23 cellular contexts compared by ENCODE assay signal in genomic region chr1:225917536-225917935, GRCh38. TPM values are rescaled to one million over a fixed set of nuclear protein-coding genes. Genes with fewer than 3 reads are reported as not detected.
DNase-seq lines count a peak whose midpoint lies in the region; ATAC-seq, FAIRE-seq and TF ChIP-seq lines count a peak whose summit lies in the region.
"Had no signal": no experiment of that assay in that cellular context is flagged by ENCODE, and none has a peak within 500 bp of the region (broad histone marks: within the 10 kb centered on the region; RNA-seq: fewer than 3 reads in every experiment).

No MANE protein-coding gene starts in this region.

- DNase-seq in Right ventricle myocardium superior (peak; percentile 2), right atrium auricular region (ENCODE audit: low spot score) (no peak), T-helper 17 cell (no peak), endothelial cell (ENCODE audit: low spot score) (no peak), aorta (peak; percentile 2 to 12), sigmoid colon (no peak), C1 segment of cervical spinal cord (lab: John Stamatoyannopoulos, UW) (no peak), GM12892 (ENCODE audit: insufficient read length) (no peak)
- DNase-seq: activated CD4-positive, alpha-beta T cell treated with anti-CD3 and anti-CD28 coated beads, Interleukin-2, amount 50 U/mL, for 48 hours; activated T-cell treated with anti-CD3 and anti-CD28 coated beads, Interleukin-2, amount 50 U/mL, for 48 hours; CD4-positive, alpha-beta T cell; central memory CD4-positive, alpha-beta T cell; DMS53; effector CD4-positive, alpha-beta T cell; head of caudate nucleus; left ventricle myocardium inferior; NCI-H1105; NCI-H510A; SHP77; stimulated activated CD4-positive, alpha-beta T cell treated with anti-CD3 and anti-CD28 coated beads, Interleukin-12 subunit alpha, Interleukin-12 subunit beta, amount 100 ng/mL, for 4 hours had no signal

- H3K36me3 ChIP-seq in right atrium auricular region (peaks cover 29% of the 10 kb centered on the region), aorta (ENCODE audit: control insufficient read depth in 1 of 2, insufficient read depth in 2 of 2, low read length in 1 of 2) (no peaks in the 10 kb centered on the region), sigmoid colon (peaks cover 0 to 55% (median 12%) of the 10 kb centered on the region in 4 donors)

- H3K36me3 Mint-ChIP-seq in T-helper 17 cell (ENCODE audit: low read depth): peaks cover 3% of the 10 kb centered on the region
- H3K36me3 Mint-ChIP-seq in endothelial cell (ENCODE audit: low read depth, unreplicated experiment): peaks cover 8% of the 10 kb centered on the region

- H3K27ac Mint-ChIP-seq in T-helper 17 cell (peak overlapping the region; percentile 24), endothelial cell (ENCODE audit: unreplicated experiment) (peak overlapping the region; percentile 61)
- H3K27ac Mint-ChIP-seq: CD4-positive, alpha-beta T cell had no signal

- H3K4me3 ChIP-seq in right atrium auricular region (no peak overlapping the region), aorta (ENCODE audit: low read length in 2 of 2) (no peak overlapping the region), sigmoid colon (no peak overlapping the region)
- H3K4me3 ChIP-seq: left ventricle myocardium inferior, thoracic aorta had no signal

- no peak for TF ChIP-seq EP300 in sigmoid colon (IDR thresholded peaks at IDR 0.05)

- H3K27me3 ChIP-seq in right atrium auricular region (no peaks in the 10 kb centered on the region), aorta (ENCODE audit: control insufficient read depth in 1 of 2, insufficient read depth in 2 of 2, low read length in 1 of 2) (no peaks in the 10 kb centered on the region), sigmoid colon (no peaks in the 10 kb centered on the region)

- no peak for TF ChIP-seq POLR2A in sigmoid colon (IDR thresholded peaks at IDR 0.05)
- TF ChIP-seq POLR2A in GM12892 (IDR thresholded peaks at IDR 0.05; ENCODE audit: low read depth, low read length): no peak

- no peaks in the 10 kb centered on the region for H3K9me3 Mint-ChIP-seq in endothelial cell (ENCODE audit: unreplicated experiment)
- H3K9me3 Mint-ChIP-seq: CD4-positive, alpha-beta T cell had no signal

- FAIRE-seq in GM12892 (lab: Jason Lieb, UNC): no peak
- FAIRE-seq: GM18507 had no signal

- H3K4me3 Mint-ChIP-seq in T-helper 17 cell: no peak overlapping the region
- H3K4me3 Mint-ChIP-seq in endothelial cell (ENCODE audit: unreplicated experiment): peak overlapping the region; percentile 37
- H3K4me3 Mint-ChIP-seq: CD4-positive, alpha-beta T cell had no signal

- H3K4me1 ChIP-seq in right atrium auricular region (peaks cover 0 to 17% of the 10 kb centered on the region in 2 donors), aorta (ENCODE audit: control insufficient read depth in 1 of 2, insufficient read depth in 2 of 2, low read length in 2 of 2) (no peaks in the 10 kb centered on the region), sigmoid colon (peaks cover 0 to 23% (median 20%) of the 10 kb centered on the region in 4 donors)

- TF ChIP-seq CTCF in right atrium auricular region (IDR thresholded peaks at IDR 0.05) (no peak), endothelial cell (IDR thresholded peaks at IDR 0.05; ENCODE audit: unreplicated experiment) (no peak), sigmoid colon (IDR thresholded peaks at IDR 0.05) (no peak)

- H3K27ac ChIP-seq in right atrium auricular region (no peak overlapping the region), aorta (ENCODE audit: low read depth in 1 of 2, low read length in 2 of 2) (no peak overlapping the region), sigmoid colon (no peak overlapping the region)
- H3K27ac ChIP-seq: left ventricle myocardium inferior, thoracic aorta had no signal

- ATAC-seq in Right ventricle myocardium superior (ENCODE audit: poor library complexity) (no peak), T-helper 17 cell (no peak), aorta (ENCODE audit: low FRiP score) (no peak)

- H3K4me1 Mint-ChIP-seq in T-helper 17 cell (peaks cover 7% of the 10 kb centered on the region), endothelial cell (ENCODE audit: unreplicated experiment) (no peaks in the 10 kb centered on the region)

- H3K27me3 Mint-ChIP-seq in T-helper 17 cell (no peaks in the 10 kb centered on the region), endothelial cell (ENCODE audit: unreplicated experiment) (peaks cover 3% of the 10 kb centered on the region)
- H3K27me3 Mint-ChIP-seq: CD4-positive, alpha-beta T cell had no signal

- H3K9me3 ChIP-seq in right atrium auricular region (no peaks in the 10 kb centered on the region), T-helper 17 cell (ENCODE audit: control insufficient read depth, low read length, poor library complexity, severe bottlenecking) (no peaks in the 10 kb centered on the region), aorta (ENCODE audit: control insufficient read depth, low read length) (no peaks in the 10 kb centered on the region), sigmoid colon (no peaks in the 10 kb centered on the region)
- H3K9me3 ChIP-seq: left ventricle myocardium inferior, thoracic aorta had no signal

- WGBS in aorta, 2 donors: 90% methylated on average over 5 of the region's 5 CpGs
- 83 to 89% methylated on average over 5 of the region's 5 CpGs for WGBS in sigmoid colon, 2 donors

- intact Hi-C loops in Right ventricle myocardium superior (cut with DNase I): no loop called here
- intact Hi-C loops in aorta (cut with DNase I): no loop called here
- intact Hi-C loops in sigmoid colon (cut with DNase I): no loop called here

RNA-seq across cellular contexts. Expression of gene PYCR2, which starts 6.5 kb away (rescaled TPM):
- 60.3 TPM for total RNA-seq in Right ventricle myocardium superior
- total RNA-seq in right atrium auricular region: 10 to 100 TPM; 50.3 to 57.3 TPM
- total RNA-seq in T-helper 17 cell: 10 to 100 TPM; 48.1 to 53.7 TPM
- total RNA-seq in endothelial cell (ENCODE audit: unreplicated experiment): 44.5 TPM
- 10 to 100 TPM; 43.9 to 47.8 TPM for total RNA-seq in aorta
- polyA plus RNA-seq in aorta: 10 to 100 TPM; 27.0 to 63.6 TPM
- 10 to 100 TPM; 31.0 to 40.5 (median 34.0) TPM for total RNA-seq in sigmoid colon
- polyA plus RNA-seq in sigmoid colon: 10 to 100 TPM; 33.8 to 74.4 (median 36.0) TPM
- 48.3 TPM for polyA plus RNA-seq in GM12892 (2012; ENCODE audit: missing spikeins)

RNA-seq across cellular contexts. Expression of gene LEFTY2, which starts 23.5 kb away (rescaled TPM):
- total RNA-seq in Right ventricle myocardium superior: 0.24 TPM
- under 1 TPM; 0.70 to 0.90 TPM for total RNA-seq in right atrium auricular region
- not detected for total RNA-seq in T-helper 17 cell
- 0.26 TPM for total RNA-seq in endothelial cell (ENCODE audit: unreplicated experiment)
- 1 to 10 TPM; 4.6 to 5.1 TPM for total RNA-seq in aorta
- 1 to 10 TPM; 5.0 to 6.0 TPM for polyA plus RNA-seq in aorta
- 1 to 10 TPM in 2 of 4 donors, under 1 TPM in 1, not detected in 1; 0.71 to 5.0 (median 1.1) TPM for total RNA-seq in sigmoid colon
- polyA plus RNA-seq in sigmoid colon: 10 to 100 TPM in 1 of 3 donors, not detected in 2; 15.6 TPM
- not detected for polyA plus RNA-seq in GM12892 (2012; ENCODE audit: missing spikeins)
- total RNA-seq: CD4-positive, alpha-beta T cell; fibroblast of lung had no signal
- polyA plus RNA-seq: fibroblast of lung had no signal

RNA-seq across cellular contexts. Expression of gene LEFTY1, which starts 28.6 kb away (rescaled TPM):
- total RNA-seq in Right ventricle myocardium superior (0.13 TPM), right atrium auricular region (under 1 TPM in 1 of 2 donors, not detected in 1; 0.35 TPM), T-helper 17 cell (under 1 TPM in 1 of 2 donors, not detected in 1; 0.68 TPM), endothelial cell (ENCODE audit: unreplicated experiment) (0.28 TPM), aorta (under 1 TPM; 0.39 to 0.63 TPM), sigmoid colon (not detected)
- polyA plus RNA-seq in aorta (under 1 TPM; 0.25 to 0.51 TPM), sigmoid colon (100 to 1,000 TPM in 1 of 3 donors, 10 to 100 TPM in 2; 14.4 to 120 (median 46.2) TPM)
- polyA plus RNA-seq in GM12892 (2012; ENCODE audit: missing spikeins): not detected
- total RNA-seq: CD4-positive, alpha-beta T cell; fibroblast of lung; thoracic aorta had no signal
- polyA plus RNA-seq: fibroblast of lung had no signal

RNA-seq across cellular contexts. Expression of gene TMEM63A, which starts 35.4 kb away (rescaled TPM):
- 37.0 TPM for total RNA-seq in Right ventricle myocardium superior
- total RNA-seq in right atrium auricular region: 10 to 100 TPM; 16.0 to 19.0 TPM
- total RNA-seq in T-helper 17 cell: 100 to 1,000 TPM; 269 to 280 TPM
- 79.9 TPM for total RNA-seq in endothelial cell (ENCODE audit: unreplicated experiment)
- 100 to 1,000 TPM in 1 of 2 donors, 10 to 100 TPM in 1; 89.3 to 118 TPM for total RNA-seq in aorta
- 10 to 100 TPM in 1 of 2 donors, 1 to 10 TPM in 1; 7.6 to 73.5 TPM for polyA plus RNA-seq in aorta
- total RNA-seq in sigmoid colon: 10 to 100 TPM; 25.3 to 94.4 (median 36.9) TPM
- polyA plus RNA-seq in sigmoid colon: 100 to 1,000 TPM in 1 of 3 donors, 1 to 10 TPM in 2; 3.0 to 103 (median 5.5) TPM
- 18.7 TPM for polyA plus RNA-seq in GM12892 (2012; ENCODE audit: missing spikeins)

Comparison
In these comparisons a context has a peak if more than half of its experiments do, and no peak if none do; other contexts are left out.
1. DNase-seq: peak in Right ventricle myocardium superior (single experiment) and aorta (2 of 2); none in right atrium auricular region (single experiment), T-helper 17 cell (0 of 3), endothelial cell (single experiment), sigmoid colon (single experiment), C1 segment of cervical spinal cord (0 of 14) and GM12892 (single experiment).